16 cellular contexts compared by ENCODE assay signal in genomic region chr18:37529863-37530262, GRCh38. TPM values are rescaled to one million over a fixed set of nuclear protein-coding genes. Genes with fewer than 3 reads are reported as not detected.
DNase-seq lines count a peak whose midpoint lies in the region; ATAC-seq and TF ChIP-seq lines count a peak whose summit lies in the region.
"Had no signal": no experiment of that assay in that cellular context is flagged by ENCODE, and none has a peak within 500 bp of the region (broad histone marks: within the 10 kb centered on the region; RNA-seq: fewer than 3 reads in every experiment).

No MANE protein-coding gene starts in this region.

- CTCF ChIA-PET in CD8-positive, alpha-beta memory T cell (lab: Charles Lee) = no interaction called here

- no peaks in the 10 kb centered on the region for H4K20me1 ChIP-seq in neural progenitor cell (ENCODE audit: low read depth)

- no peak overlapping the region for H3K18ac ChIP-seq in neuronal stem cell (ENCODE audit: low read length)

- TF ChIP-seq CTCF in heart left ventricle (IDR thresholded peaks at IDR 0.05) (peak in 1 of 12 donors; percentile 6), neural progenitor cell (IDR thresholded peaks at IDR 0.05) (no peak)

- no peaks in the 10 kb centered on the region for H3K36me3 Mint-ChIP-seq in CD8-positive, alpha-beta memory T cell
- H3K36me3 Mint-ChIP-seq in T-helper 17 cell (ENCODE audit: low read depth) (peaks cover 4% of the 10 kb centered on the region), neural progenitor cell (no peaks in the 10 kb centered on the region)

- H3K9me3 ChIP-seq in heart left ventricle (no peaks in the 10 kb centered on the region), neuronal stem cell (replicated peaks in 1 of 2; ENCODE audit: control insufficient read depth in 2 of 2, insufficient read depth in 1 of 2, low read depth in 1 of 2, low read length in 2 of 2) (no peaks in the 10 kb centered on the region), T-helper 17 cell (ENCODE audit: control insufficient read depth, low read length, poor library complexity, severe bottlenecking) (no peaks in the 10 kb centered on the region), neural progenitor cell (ENCODE audit: low read depth) (no peaks in the 10 kb centered on the region)
- H3K9me3 ChIP-seq in CD8-positive, alpha-beta memory T cell (ENCODE audit: low read length) = no peaks in the 10 kb centered on the region

- H2AFZ ChIP-seq in neuronal stem cell (ENCODE audit: low read length) (no peak overlapping the region), neural progenitor cell (replicated peaks) (no peak overlapping the region)

- TF ChIP-seq POLR2A in heart left ventricle (IDR thresholded peaks at IDR 0.05) = no peak

- intact Hi-C loops in heart left ventricle (cut with DNase I) (loop anchor here in 2 of 10 donors (10.0 kb wide), 2 partner anchors 45 to 185 kb away; no protein-coding TSS in a partner anchor), Right ventricle myocardium inferior (cut with DNase I) (no loop called here)

- no peak overlapping the region for H3K4me3 Mint-ChIP-seq in CD8-positive, alpha-beta memory T cell
- H3K4me3 Mint-ChIP-seq in T-helper 17 cell = no peak overlapping the region
- H3K4me3 Mint-ChIP-seq in neural progenitor cell = no peak overlapping the region

- WGBS in heart left ventricle, 4 donors = 36 to 47% (median 39%) methylated on average over 4 of the region's 4 CpGs
- no CpG with 5 or more reads among the region's 4 CpGs for WGBS in neuronal stem cell (ENCODE audit: extremely low coverage in 2 of 2, insufficient read length in 2 of 2, insufficient replicate concordance in 1 of 2), 2 donors

- POLR2A ChIA-PET in CD8-positive, alpha-beta memory T cell (lab: Charles Lee) = no interaction called here

- H3K36me3 ChIP-seq in heart left ventricle = no peaks in the 10 kb centered on the region
- H3K36me3 ChIP-seq in neuronal stem cell (replicated peaks in 1 of 2; ENCODE audit: control insufficient read depth in 2 of 2, insufficient read depth in 2 of 2, low read length in 2 of 2) = no peaks in the 10 kb centered on the region
- no peaks in the 10 kb centered on the region for H3K36me3 ChIP-seq in CD8-positive, alpha-beta memory T cell (ENCODE audit: insufficient read depth, low read length)
- H3K36me3 ChIP-seq in neural progenitor cell = no peaks in the 10 kb centered on the region
- H3K36me3 ChIP-seq: cardiac muscle cell had no signal

- H3K27ac ChIP-seq in heart left ventricle (no peak overlapping the region), neuronal stem cell (replicated peaks; ENCODE audit: low read length) (no peak overlapping the region), neural progenitor cell (no peak overlapping the region)
- H3K27ac ChIP-seq in CD8-positive, alpha-beta memory T cell (ENCODE audit: low read depth, low read length) = no peak overlapping the region
- H3K27ac ChIP-seq: 22Rv1, cardiac muscle cell, epithelial cell of prostate had no signal

- no peak overlapping the region for H3K27ac Mint-ChIP-seq in CD8-positive, alpha-beta memory T cell
- H3K27ac Mint-ChIP-seq in T-helper 17 cell (no peak overlapping the region), neural progenitor cell (no peak overlapping the region)

- H4K8ac ChIP-seq in neuronal stem cell (ENCODE audit: low read depth, low read length) = no peak overlapping the region

- peaks cover 0 to 3% (median 0%) of the 10 kb centered on the region in 3 donors for H3K4me1 Mint-ChIP-seq in CD8-positive, alpha-beta memory T cell
- H3K4me1 Mint-ChIP-seq in T-helper 17 cell (peaks cover 8% of the 10 kb centered on the region), neural progenitor cell (peaks cover 39% of the 10 kb centered on the region)

- H3K4me3 ChIP-seq in heart left ventricle = no peak overlapping the region
- H3K4me3 ChIP-seq in neuronal stem cell (ENCODE audit: low read length in 2 of 2) = no peak overlapping the region
- no peak overlapping the region for H3K4me3 ChIP-seq in CD8-positive, alpha-beta memory T cell (ENCODE audit: low read length)
- no peak overlapping the region for H3K4me3 ChIP-seq in neural progenitor cell
- H3K4me3 ChIP-seq: cardiac muscle cell had no signal

- H2BK15ac ChIP-seq in neuronal stem cell (ENCODE audit: low read length) = peak overlapping the region; percentile 59

- ATAC-seq in heart left ventricle (peak in 3 of 4 donors; percentile 54 to 81 (median 73)), Right ventricle myocardium inferior (no peak), GM21576 (IDR thresholded peaks at IDR 0.05; ENCODE audit: unreplicated experiment) (peak; percentile 83), HG03159 (IDR thresholded peaks at IDR 0.05; ENCODE audit: unreplicated experiment) (peak; percentile 54), T-helper 17 cell (no peak)

- H3K79me1 ChIP-seq in neuronal stem cell (ENCODE audit: low read depth, low read length) = no peaks in the 10 kb centered on the region

- no peak overlapping the region for H3K4me2 ChIP-seq in neuronal stem cell (ENCODE audit: insufficient read depth, low read length, poor library complexity, severe bottlenecking)
- H3K4me2 ChIP-seq in neural progenitor cell = no peak overlapping the region

- peaks cover 16 to 40% of the 10 kb centered on the region in 2 donors for H3K27me3 Mint-ChIP-seq in CD8-positive, alpha-beta memory T cell
- H3K27me3 Mint-ChIP-seq in T-helper 17 cell (peaks cover 59% of the 10 kb centered on the region), neural progenitor cell (ENCODE audit: insufficient read depth, low read depth) (peaks cover 21% of the 10 kb centered on the region)

- H2BK120ac ChIP-seq in neuronal stem cell (ENCODE audit: low read depth, low read length) = no peak overlapping the region

- H4K91ac ChIP-seq in neuronal stem cell (ENCODE audit: low read depth, low read length, poor library complexity) = no peak overlapping the region

- no peak overlapping the region for H3K23ac ChIP-seq in neuronal stem cell (ENCODE audit: low read depth, low read length, poor library complexity)

- H3K27me3 ChIP-seq in heart left ventricle (peaks cover 2 to 42% (median 9%) of the 10 kb centered on the region in 9 donors), neuronal stem cell (ENCODE audit: control insufficient read depth in 3 of 3, insufficient read depth in 3 of 3, low read depth in 1 of 3, low read length in 3 of 3) (peaks cover 0 to 31% (median 7%) of the 10 kb centered on the region in 3 experiments), neural progenitor cell (peaks cover 18% of the 10 kb centered on the region)
- H3K27me3 ChIP-seq in CD8-positive, alpha-beta memory T cell (ENCODE audit: insufficient read depth, low read length, poor library complexity, severe bottlenecking) = no peaks in the 10 kb centered on the region

- no peak overlapping the region for H3K4ac ChIP-seq in neuronal stem cell (ENCODE audit: low read length)

- no peak overlapping the region for H2AK5ac ChIP-seq in neuronal stem cell (ENCODE audit: low read depth, low read length)

- H3K9ac ChIP-seq in neuronal stem cell (ENCODE audit: low read depth, low read length, poor library complexity) = no peak overlapping the region
- H3K9ac ChIP-seq in neural progenitor cell = no peak overlapping the region

- DNase-seq in heart left ventricle (peak in 3 of 5 donors; percentile 29 to 32 (median 32)), Right ventricle myocardium inferior (ENCODE audit: missing footprints) (no peak), neuronal stem cell (ENCODE audit: low spot score) (no peak), T-helper 17 cell (no peak), neural progenitor cell (ENCODE audit: low spot score) (no peak)
- no peak for DNase-seq in CD8-positive, alpha-beta memory T cell
- DNase-seq: activated gamma-delta T cell treated with Interleukin-2 at 50 U/mL for 16 hours; midbrain; NCI-H1105; NCI-H69; stimulated activated CD4-positive, alpha-beta T cell treated with anti-CD3 and anti-CD28 coated beads, Interleukin-4, amount 100 ng/mL, for 4 hours had no signal

- no peak overlapping the region for H2BK12ac ChIP-seq in neuronal stem cell (ENCODE audit: low read length)

- H3K14ac ChIP-seq in neuronal stem cell (ENCODE audit: low read length) = no peak overlapping the region

- no peak overlapping the region for H2BK5ac ChIP-seq in neuronal stem cell (ENCODE audit: low read length)

- H3K79me2 ChIP-seq in neural progenitor cell (ENCODE audit: low read depth) = no peaks in the 10 kb centered on the region

- peaks cover 0 to 3% (median 0%) of the 10 kb centered on the region in 5 donors for H3K9me3 Mint-ChIP-seq in CD8-positive, alpha-beta memory T cell
- no peaks in the 10 kb centered on the region for H3K9me3 Mint-ChIP-seq in neural progenitor cell

- peaks cover 7% of the 10 kb centered on the region for H3F3A ChIP-seq in neural progenitor cell (ENCODE audit: low read depth)

- H3K4me1 ChIP-seq in heart left ventricle (peaks cover 0 to 19% (median 6%) of the 10 kb centered on the region in 12 donors), neuronal stem cell (ENCODE audit: control insufficient read depth in 2 of 2, insufficient read depth in 1 of 2, low read depth in 1 of 2, low read length in 2 of 2) (peaks cover 0 to 20% of the 10 kb centered on the region in 2 donors), neural progenitor cell (peaks cover 31% of the 10 kb centered on the region)
- H3K4me1 ChIP-seq in CD8-positive, alpha-beta memory T cell (ENCODE audit: insufficient read depth, low read length) = no peaks in the 10 kb centered on the region

RNA-seq across cellular contexts. Expression of gene CELF4, which starts 35.7 kb away (rescaled TPM):
- under 1 TPM in 6 of 9 donors, not detected in 3; 0.26 to 0.67 (median 0.40) TPM for total RNA-seq in heart left ventricle
- polyA plus RNA-seq in heart left ventricle = under 1 TPM; 0.11 to 0.19 TPM
- total RNA-seq in Right ventricle myocardium inferior = not detected
- polyA plus RNA-seq in neuronal stem cell (2013, experiment 1 of 2) = 8.5 TPM
- polyA plus RNA-seq in neuronal stem cell (2013, experiment 2 of 2) = 10.2 TPM
- not detected for total RNA-seq in CD8-positive, alpha-beta memory T cell
- polyA plus RNA-seq in CD8-positive, alpha-beta memory T cell = not detected
- not detected for total RNA-seq in T-helper 17 cell
- total RNA-seq in neural progenitor cell (ENCODE audit: low replicate concordance) = 0.50 and 1.8 TPM in 2 replicates

Comparison
In these comparisons a context has a peak if more than half of its experiments do, and no peak if none do; other contexts are left out.
1. ATAC-seq: peak in heart left ventricle (3 of 4), GM21576 (single experiment) and HG03159 (single experiment); none in Right ventricle myocardium inferior (single experiment) and T-helper 17 cell (single experiment).
2. DNase-seq: peak in heart left ventricle (3 of 5); none in Right ventricle myocardium inferior (single experiment), neuronal stem cell (single experiment), CD8-positive, alpha-beta memory T cell (0 of 5), T-helper 17 cell (0 of 3) and neural progenitor cell (single experiment).